In genomic region chr18:79410731-79411613, GRCh38 we compare ENCODE assay signal across 15 cellular contexts. TPM values are rescaled to one million over a fixed set of nuclear protein-coding genes. Genes with fewer than 3 reads are reported as not detected.
DNase-seq lines count a peak whose midpoint lies in the region; ATAC-seq and TF ChIP-seq lines count a peak whose summit lies in the region.
"Had no signal": no experiment of that assay in that cellular context is flagged by ENCODE, and none has a peak within 500 bp of the region (broad histone marks: within the 10 kb centered on the region; RNA-seq: fewer than 3 reads in every experiment).

No MANE protein-coding gene starts in this region.

- H3K36me3 Mint-ChIP-seq in GM23338 (ENCODE audit: low read depth): peaks cover 5% of the 10 kb centered on the region; the same call in 2 of the 3 replicates

- no peak for TF ChIP-seq POLR2A in spleen (IDR thresholded peaks at IDR 0.05)

- no peak overlapping the region for H3K4me2 ChIP-seq in GM23338
- H3K4me2 ChIP-seq: KMS-11 had no signal

- H3K27ac ChIP-seq in GM23338 (ENCODE audit: low read depth) (no peak overlapping the region), left ventricle myocardium inferior (replicated peaks) (no peak overlapping the region), spleen (peak overlapping the region in 2 of 8 donors; percentile 73 to 82)
- H3K27ac ChIP-seq: KMS-11 had no signal

- TF ChIP-seq CTCF in GM23338 (conservative IDR thresholded peaks at IDR 0.05; ENCODE audit: low read depth in 2 of 2) (no peak), left ventricle myocardium inferior (IDR thresholded peaks at IDR 0.05; ENCODE audit: borderline replicate concordance) (no peak), spleen (IDR thresholded peaks at IDR 0.05 in 8 of 11, conservative IDR thresholded peaks at IDR 0.05 in 3 of 11) (no peak)

- no peaks in the 10 kb centered on the region for H3K79me2 ChIP-seq in GM23338 (replicated peaks; ENCODE audit: insufficient read depth)

- no peaks in the 10 kb centered on the region; the same call in 1 of the 2 replicates for H3K4me1 ChIP-seq in GM23338 (ENCODE audit: insufficient read depth)
- H3K4me1 ChIP-seq in left ventricle myocardium inferior: peaks cover 12% of the 10 kb centered on the region
- H3K4me1 ChIP-seq in spleen: peaks cover 5 to 74% (median 47%) of the 10 kb centered on the region in 6 donors

- DNase-seq in activated T-cell treated with anti-CD3 and anti-CD28 coated beads, Interleukin-2, amount 50 U/mL, for 1 hour: peak; percentile 31
- DNase-seq in activated T-cell treated with anti-CD3 and anti-CD28 coated beads, Interleukin-2, amount 50 U/mL, for 48 hours: no peak
- DNase-seq in GM23338 (ENCODE audit: low spot score) (no peak), left ventricle myocardium inferior (peak; percentile 13), spleen (peak; percentile 82), NCI-H1105 (lab: John Stamatoyannopoulos, UW) (no peak), NCI-H1694 treated with DMSO at 0.1 percent for 48 hours (lab: John Stamatoyannopoulos, UW) (no peak)
- DNase-seq: DMS79, NCI-H1092, NCI-H187 treated with DMSO at 0.1 percent for 48 hours, NCI-H526 treated with DMSO at 0.1 percent for 48 hours, SIG-M5 had no signal

- H3F3A ChIP-seq in GM23338 (replicated peaks; ENCODE audit: low read depth): no peaks in the 10 kb centered on the region

- H2AFZ ChIP-seq in GM23338: no peak overlapping the region

- 0 out of 2 replicates have a peak, but pooled peaks cover 4% of the 10 kb centered on the region for H3K9me2 ChIP-seq in GM23338 (ENCODE audit: insufficient read depth)

- H3K36me3 ChIP-seq in GM23338 (ENCODE audit: insufficient read depth) (no peaks in the 10 kb centered on the region), left ventricle myocardium inferior (peaks cover 37% of the 10 kb centered on the region), spleen (peaks cover 3 to 77% (median 43%) of the 10 kb centered on the region in 6 donors)

- H3K9me3 ChIP-seq in left ventricle myocardium inferior (replicated peaks) (no peaks in the 10 kb centered on the region), spleen (no peaks in the 10 kb centered on the region)

- no peak overlapping the region for H3K27ac Mint-ChIP-seq in GM23338

- no peaks in the 10 kb centered on the region for H3K27me3 ChIP-seq in GM23338 (ENCODE audit: insufficient read depth)
- no peaks in the 10 kb centered on the region for H3K27me3 ChIP-seq in left ventricle myocardium inferior (ENCODE audit: low read depth)
- H3K27me3 ChIP-seq in spleen (replicated peaks in 1 of 7): no peaks in the 10 kb centered on the region

- peaks cover 15% of the 10 kb centered on the region for H3K4me1 Mint-ChIP-seq in GM23338

- H3K9me3 Mint-ChIP-seq in GM23338: no peaks in the 10 kb centered on the region
- H3K9me3 Mint-ChIP-seq: CD8-positive, alpha-beta memory T cell had no signal

- no peak overlapping the region for H3K4me3 Mint-ChIP-seq in GM23338
- H3K4me3 Mint-ChIP-seq: CD8-positive, alpha-beta memory T cell had no signal

- peaks cover 13% of the 10 kb centered on the region for H3K27me3 Mint-ChIP-seq in GM23338 (ENCODE audit: insufficient read depth, low read depth, poor library complexity)
- H3K27me3 Mint-ChIP-seq: CD8-positive, alpha-beta memory T cell had no signal

- WGBS in spleen, 5 donors: 90 to 96% (median 94%) methylated on average over 77 to 84 of the region's 84 CpGs

- H4K20me1 ChIP-seq in GM23338 (replicated peaks; ENCODE audit: insufficient read depth): no peaks in the 10 kb centered on the region

- intact Hi-C loops in left ventricle myocardium inferior (cut with micrococcal nuclease): no loop called here
- intact Hi-C loops in spleen (cut with DNase I; ENCODE audit: low total_unique reads): no loop called here

- H3K4me3 ChIP-seq in GM23338: no peak overlapping the region
- H3K4me3 ChIP-seq in left ventricle myocardium inferior: no peak overlapping the region
- H3K4me3 ChIP-seq in spleen: no peak overlapping the region

- ATAC-seq in GM23338: peak; percentile 18; the same call in 2 of the 3 replicates
- no peak for ATAC-seq in GM19452 (IDR thresholded peaks at IDR 0.05; ENCODE audit: unreplicated experiment)

TF ChIP-seq in GM23338, 12 proteins besides CTCF, POLR2A, EP300 and RAD21:
- TF ChIP-seq STAT1 (IDR thresholded peaks at IDR 0.05; ENCODE audit: unreplicated experiment) (no peak), CREB1 (CRISPR knock-in tag; IDR thresholded peaks at IDR 0.05; ENCODE audit: low read depth) (no peak), POLR2AphosphoS5 (IDR thresholded peaks at IDR 0.05; ENCODE audit: low read depth) (no peak), REST (IDR thresholded peaks at IDR 0.05; ENCODE audit: unreplicated experiment) (no peak), ETS1 (IDR thresholded peaks at IDR 0.05) (no peak)
TF ChIP-seq in GM23338: peak in this region for 0.

RNA-seq across cellular contexts. Expression of gene NFATC1, which starts 15.2 kb away (rescaled TPM):
- 5.0 and 6.4 TPM in 2 replicates for total RNA-seq in GM23338 (2014; rRNA removed; shearing (Covaris generic))
- 2.7 and 3.9 TPM in 2 replicates for polyA plus RNA-seq in GM23338 (2016; fragmentation: Nextera tagmentation; extraction: Ambion mirVana)
- total RNA-seq in left ventricle myocardium inferior: 18.3 TPM
- total RNA-seq in spleen: 10 to 100 TPM; 38.6 to 64.9 (median 56.1) TPM
- 10 to 100 TPM; 20.7 to 36.4 (median 30.0) TPM for polyA plus RNA-seq in spleen

Comparison
In these comparisons a context has a peak if more than half of its experiments do, and no peak if none do; other contexts are left out.
1. DNase-seq: peak in activated T-cell treated with anti-CD3 and anti-CD28 coated beads, Interleukin-2, amount 50 U/mL, for 1 hour (single experiment), left ventricle myocardium inferior (single experiment) and spleen (single experiment); none in activated T-cell treated with anti-CD3 and anti-CD28 coated beads, Interleukin-2, amount 50 U/mL, for 48 hours (0 of 2), GM23338 (single experiment), NCI-H1105 (single experiment) and NCI-H1694 treated with DMSO at 0.1 percent for 48 hours (single experiment).